Comparison of ENCODE assay signal across 19 cellular contexts in the genomic region with DNA sequence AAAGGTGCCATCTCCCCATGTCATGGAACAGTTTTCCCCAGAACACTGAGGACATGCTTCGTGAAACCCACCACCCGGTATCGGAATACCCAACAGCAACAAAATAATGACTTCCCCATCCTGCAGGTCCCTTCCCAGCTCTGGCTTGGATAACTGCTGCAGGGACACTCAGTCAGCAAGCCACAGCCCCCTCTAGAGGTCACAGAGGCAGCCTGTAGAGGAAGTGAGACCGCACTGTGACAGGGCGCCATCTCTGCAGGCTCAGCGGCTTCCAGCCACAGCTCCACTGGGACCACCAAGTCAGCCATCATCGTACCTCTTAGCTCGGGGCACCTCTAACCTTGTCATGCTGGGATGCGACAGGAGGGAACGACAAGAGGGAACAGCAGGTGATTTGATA.
DNase-seq lines count a peak whose midpoint lies in the region; ATAC-seq, FAIRE-seq and TF ChIP-seq lines count a peak whose summit lies in the region.
"Had no signal": no experiment of that assay in that cellular context is flagged by ENCODE, and none has a peak within 500 bp of the region (broad histone marks: within the 10 kb centered on the region; RNA-seq: fewer than 3 reads in every experiment).

No MANE protein-coding gene starts in this region.

- no peaks in the 10 kb centered on the region; the same call in 2 of the 3 replicates for H3K9me3 Mint-ChIP-seq in GM23338
- H3K9me3 Mint-ChIP-seq: natural killer cell; stimulated activated naive CD8-positive, alpha-beta T cell treated with anti-CD3 and anti-CD28 coated beads, Interleukin-15, amount 100 ng/mL, for 72 hours had no signal

- no peak overlapping the region for H3K4me2 ChIP-seq in GM23338

- no peak overlapping the region for H2AFZ ChIP-seq in GM23338

- H3K27ac ChIP-seq in GM23338 (ENCODE audit: low read depth) (no peak overlapping the region), Peyer's patch (no peak overlapping the region)
- H3K27ac ChIP-seq: dorsolateral prefrontal cortex, left lung, sigmoid colon, SJSA1, VCaP had no signal

- H3K27me3 ChIP-seq in BE2C (no peaks in the 10 kb centered on the region), GM23338 (ENCODE audit: insufficient read depth) (no peaks in the 10 kb centered on the region), Peyer's patch (no peaks in the 10 kb centered on the region)
- H3K27me3 ChIP-seq: dorsolateral prefrontal cortex, left lung, MG63, sigmoid colon, SJSA1 had no signal

- no peak overlapping the region for H3K4me3 Mint-ChIP-seq in GM23338
- H3K4me3 Mint-ChIP-seq: CD14-positive monocyte; natural killer cell; stimulated activated naive CD8-positive, alpha-beta T cell treated with anti-CD3 and anti-CD28 coated beads, Interleukin-15, amount 100 ng/mL, for 72 hours had no signal

- peaks cover 3% of the 10 kb centered on the region for H3K27me3 Mint-ChIP-seq in GM23338 (ENCODE audit: insufficient read depth, low read depth, poor library complexity)
- H3K27me3 Mint-ChIP-seq: stimulated activated naive CD8-positive, alpha-beta T cell treated with anti-CD3 and anti-CD28 coated beads, Interleukin-15, amount 100 ng/mL, for 72 hours had no signal

- H3K4me3 ChIP-seq in BE2C (ENCODE audit: low read depth, low read length) (no peak overlapping the region), GM23338 (no peak overlapping the region), Peyer's patch (no peak overlapping the region)
- H3K4me3 ChIP-seq: dorsolateral prefrontal cortex, left lung, MG63, sigmoid colon, SJSA1 had no signal

- peak; percentile 63 for TF ChIP-seq CTCF in BE2C (IDR thresholded peaks at IDR 0.05; ENCODE audit: low read depth, low read length)
- peak; percentile 73 to 90 for TF ChIP-seq CTCF in GM23338 (conservative IDR thresholded peaks at IDR 0.05; ENCODE audit: low read depth in 2 of 2)
- TF ChIP-seq CTCF in Peyer's patch (IDR thresholded peaks at IDR 0.05): no peak

- peak; percentile 99 for ATAC-seq in GM23338
- ATAC-seq in GM21390 (IDR thresholded peaks at IDR 0.05; ENCODE audit: unreplicated experiment): no peak
- ATAC-seq: left lung; natural killer cell; stimulated activated naive CD8-positive, alpha-beta T cell treated with anti-CD3 and anti-CD28 coated beads, Interleukin-15, amount 100 ng/mL, for 72 hours had no signal

- peaks cover 3% of the 10 kb centered on the region; the same call in 1 of the 2 replicates for H3K9me2 ChIP-seq in GM23338 (ENCODE audit: insufficient read depth)

- no peaks in the 10 kb centered on the region for H4K20me1 ChIP-seq in GM23338 (replicated peaks; ENCODE audit: insufficient read depth)

- no peak for FAIRE-seq in urothelium cell line (lab: Jason Lieb, UNC)

- no peaks in the 10 kb centered on the region; the same call in 2 of the 3 replicates for H3K4me1 Mint-ChIP-seq in GM23338
- H3K4me1 Mint-ChIP-seq: CD14-positive monocyte; stimulated activated naive CD8-positive, alpha-beta T cell treated with anti-CD3 and anti-CD28 coated beads, Interleukin-15, amount 100 ng/mL, for 72 hours had no signal

- peaks cover 18% of the 10 kb centered on the region for H3K36me3 Mint-ChIP-seq in GM23338 (ENCODE audit: low read depth)
- H3K36me3 Mint-ChIP-seq: CD14-positive monocyte, natural killer cell had no signal

- H3K36me3 ChIP-seq in BE2C (no peaks in the 10 kb centered on the region), GM23338 (ENCODE audit: insufficient read depth) (no peaks in the 10 kb centered on the region; the same call in 1 of the 2 replicates), Peyer's patch (no peaks in the 10 kb centered on the region)
- H3K36me3 ChIP-seq: left lung, MG63, sigmoid colon, SJSA1 had no signal

- no peaks in the 10 kb centered on the region for H3K4me1 ChIP-seq in BE2C
- no peaks in the 10 kb centered on the region for H3K4me1 ChIP-seq in GM23338 (ENCODE audit: insufficient read depth)
- H3K4me1 ChIP-seq in Peyer's patch: no peaks in the 10 kb centered on the region
- H3K4me1 ChIP-seq: left lung, sigmoid colon, SJSA1 had no signal

- H3K79me2 ChIP-seq in GM23338 (replicated peaks; ENCODE audit: insufficient read depth): no peaks in the 10 kb centered on the region

- DNase-seq in BE2C (peak; percentile 55), GM23338 (ENCODE audit: low spot score) (peak; percentile 80), RPMI8226 (peak; percentile 8), iPS DF 4.7 (ENCODE audit: extremely low read depth, low spot score) (peak; percentile 33), LoVo (ENCODE audit: low spot score) (no peak), Peyer's patch (no peak), urothelium cell line (ENCODE audit: low spot score) (no peak)
- DNase-seq: activated T-cell treated with anti-CD3 and anti-CD28 coated beads for 4 hours; amniotic stem cell; dorsolateral prefrontal cortex; left lung; MG63; natural killer cell; sigmoid colon; stimulated activated naive CD8-positive, alpha-beta T cell treated with anti-CD3 and anti-CD28 coated beads, Interleukin-15, amount 100 ng/mL, for 72 hours had no signal

- H3K27ac Mint-ChIP-seq in GM23338: no peak overlapping the region
- H3K27ac Mint-ChIP-seq: CD14-positive monocyte; natural killer cell; stimulated activated naive CD8-positive, alpha-beta T cell treated with anti-CD3 and anti-CD28 coated beads, Interleukin-15, amount 100 ng/mL, for 72 hours had no signal

- H3F3A ChIP-seq in GM23338 (replicated peaks; ENCODE audit: low read depth): no peaks in the 10 kb centered on the region

- H3K9me3 ChIP-seq in BE2C: no peaks in the 10 kb centered on the region
- no peaks in the 10 kb centered on the region for H3K9me3 ChIP-seq in Peyer's patch
- H3K9me3 ChIP-seq: left lung, MG63, sigmoid colon, SJSA1 had no signal

- TF ChIP-seq POLR2A in Peyer's patch (IDR thresholded peaks at IDR 0.05): no peak

TF ChIP-seq in GM23338, 12 proteins besides CTCF, POLR2A, EP300 and RAD21 (continues in another document):
- TF ChIP-seq, protein P1, sequence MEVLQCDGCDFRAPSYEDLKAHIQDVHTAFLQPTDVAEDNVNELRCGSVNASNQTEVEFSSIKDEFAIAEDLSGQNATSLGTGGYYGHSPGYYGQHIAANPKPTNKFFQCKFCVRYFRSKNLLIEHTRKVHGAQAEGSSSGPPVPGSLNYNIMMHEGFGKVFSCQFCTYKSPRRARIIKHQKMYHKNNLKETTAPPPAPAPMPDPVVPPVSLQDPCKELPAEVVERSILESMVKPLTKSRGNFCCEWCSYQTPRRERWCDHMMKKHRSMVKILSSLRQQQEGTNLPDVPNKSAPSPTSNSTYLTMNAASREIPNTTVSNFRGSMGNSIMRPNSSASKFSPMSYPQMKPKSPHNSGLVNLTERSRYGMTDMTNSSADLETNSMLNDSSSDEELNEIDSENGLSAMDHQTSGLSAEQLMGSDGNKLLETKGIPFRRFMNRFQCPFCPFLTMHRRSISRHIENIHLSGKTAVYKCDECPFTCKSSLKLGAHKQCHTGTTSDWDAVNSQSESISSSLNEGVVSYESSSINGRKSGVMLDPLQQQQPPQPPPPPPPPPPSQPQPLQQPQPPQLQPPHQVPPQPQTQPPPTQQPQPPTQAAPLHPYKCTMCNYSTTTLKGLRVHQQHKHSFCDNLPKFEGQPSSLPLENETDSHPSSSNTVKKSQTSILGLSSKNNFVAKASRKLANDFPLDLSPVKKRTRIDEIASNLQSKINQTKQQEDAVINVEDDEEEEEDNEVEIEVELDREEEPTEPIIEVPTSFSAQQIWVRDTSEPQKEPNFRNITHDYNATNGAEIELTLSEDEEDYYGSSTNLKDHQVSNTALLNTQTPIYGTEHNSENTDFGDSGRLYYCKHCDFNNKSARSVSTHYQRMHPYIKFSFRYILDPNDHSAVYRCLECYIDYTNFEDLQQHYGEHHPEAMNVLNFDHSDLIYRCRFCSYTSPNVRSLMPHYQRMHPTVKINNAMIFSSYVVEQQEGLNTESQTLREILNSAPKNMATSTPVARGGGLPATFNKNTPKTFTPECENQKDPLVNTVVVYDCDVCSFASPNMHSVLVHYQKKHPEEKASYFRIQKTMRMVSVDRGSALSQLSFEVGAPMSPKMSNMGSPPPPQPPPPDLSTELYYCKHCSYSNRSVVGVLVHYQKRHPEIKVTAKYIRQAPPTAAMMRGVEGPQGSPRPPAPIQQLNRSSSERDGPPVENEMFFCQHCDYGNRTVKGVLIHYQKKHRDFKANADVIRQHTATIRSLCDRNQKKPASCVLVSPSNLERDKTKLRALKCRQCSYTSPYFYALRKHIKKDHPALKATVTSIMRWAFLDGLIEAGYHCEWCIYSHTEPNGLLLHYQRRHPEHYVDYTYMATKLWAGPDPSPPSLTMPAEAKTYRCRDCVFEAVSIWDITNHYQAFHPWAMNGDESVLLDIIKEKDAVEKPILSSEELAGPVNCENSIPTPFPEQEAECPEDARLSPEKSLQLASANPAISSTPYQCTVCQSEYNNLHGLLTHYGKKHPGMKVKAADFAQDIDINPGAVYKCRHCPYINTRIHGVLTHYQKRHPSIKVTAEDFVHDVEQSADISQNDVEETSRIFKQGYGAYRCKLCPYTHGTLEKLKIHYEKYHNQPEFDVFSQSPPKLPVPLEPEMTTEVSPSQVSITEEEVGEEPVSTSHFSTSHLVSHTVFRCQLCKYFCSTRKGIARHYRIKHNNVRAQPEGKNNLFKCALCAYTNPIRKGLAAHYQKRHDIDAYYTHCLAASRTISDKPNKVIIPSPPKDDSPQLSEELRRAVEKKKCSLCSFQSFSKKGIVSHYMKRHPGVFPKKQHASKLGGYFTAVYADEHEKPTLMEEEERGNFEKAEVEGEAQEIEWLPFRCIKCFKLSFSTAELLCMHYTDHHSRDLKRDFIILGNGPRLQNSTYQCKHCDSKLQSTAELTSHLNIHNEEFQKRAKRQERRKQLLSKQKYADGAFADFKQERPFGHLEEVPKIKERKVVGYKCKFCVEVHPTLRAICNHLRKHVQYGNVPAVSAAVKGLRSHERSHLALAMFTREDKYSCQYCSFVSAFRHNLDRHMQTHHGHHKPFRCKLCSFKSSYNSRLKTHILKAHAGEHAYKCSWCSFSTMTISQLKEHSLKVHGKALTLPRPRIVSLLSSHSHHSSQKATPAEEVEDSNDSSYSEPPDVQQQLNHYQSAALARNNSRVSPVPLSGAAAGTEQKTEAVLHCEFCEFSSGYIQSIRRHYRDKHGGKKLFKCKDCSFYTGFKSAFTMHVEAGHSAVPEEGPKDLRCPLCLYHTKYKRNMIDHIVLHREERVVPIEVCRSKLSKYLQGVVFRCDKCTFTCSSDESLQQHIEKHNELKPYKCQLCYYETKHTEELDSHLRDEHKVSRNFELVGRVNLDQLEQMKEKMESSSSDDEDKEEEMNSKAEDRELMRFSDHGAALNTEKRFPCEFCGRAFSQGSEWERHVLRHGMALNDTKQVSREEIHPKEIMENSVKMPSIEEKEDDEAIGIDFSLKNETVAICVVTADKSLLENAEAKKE (CRISPR knock-in tag; IDR thresholded peaks at IDR 0.05): no peak
- TF ChIP-seq STAT1 (IDR thresholded peaks at IDR 0.05; ENCODE audit: unreplicated experiment) (no peak), ZNF331 (CRISPR knock-in tag; IDR thresholded peaks at IDR 0.05; ENCODE audit: low read depth) (no peak), NANOG (IDR thresholded peaks at IDR 0.05; ENCODE audit: borderline replicate concordance) (no peak), EZH2 (IDR thresholded peaks at IDR 0.05; ENCODE audit: low read depth, unreplicated experiment) (no peak), CREB1 (CRISPR knock-in tag; IDR thresholded peaks at IDR 0.05; ENCODE audit: low read depth) (no peak), ZNF114 (CRISPR knock-in tag; IDR thresholded peaks at IDR 0.05) (no peak), EZH2phosphoT487 (IDR thresholded peaks at IDR 0.05; ENCODE audit: unreplicated experiment) (no peak)

Comparison
In these comparisons a context has a peak if more than half of its experiments do, and no peak if none do; other contexts are left out.
1. DNase-seq: peak in BE2C (single experiment), GM23338 (single experiment), RPMI8226 (single experiment) and iPS DF 4.7 (single experiment); none in LoVo (single experiment), Peyer's patch (0 of 3) and urothelium cell line (single experiment).
2. CTCF ChIP-seq: peak in BE2C (single experiment) and GM23338 (2 of 2); none in Peyer's patch (0 of 6).